In genomic region chr1:1291611-1292441, GRCh38 we compare ENCODE assay signal across 8 cellular contexts. TPM values are rescaled to one million over a fixed set of nuclear protein-coding genes. Genes with fewer than 3 reads are reported as not detected.
DNase-seq lines count a peak whose midpoint lies in the region; ATAC-seq and TF ChIP-seq lines count a peak whose summit lies in the region.

No MANE protein-coding gene starts in this region.

- TF ChIP-seq CTCF in suprapubic skin (IDR thresholded peaks at IDR 0.05), result peak; percentile 43 to 71

- no peak overlapping the region for H3K27ac ChIP-seq in suprapubic skin

- peaks cover 1% of the 10 kb centered on the region for H3K36me3 Mint-ChIP-seq in memory B cell

- no peaks in the 10 kb centered on the region for H3K9me3 ChIP-seq in suprapubic skin

- no peaks in the 10 kb centered on the region for H3K9me3 Mint-ChIP-seq in memory B cell

- peaks cover 11% of the 10 kb centered on the region for H3K4me1 Mint-ChIP-seq in memory B cell

- peaks cover 32% of the 10 kb centered on the region for H3K36me3 ChIP-seq in suprapubic skin

- no peak for TF ChIP-seq EP300 in suprapubic skin (IDR thresholded peaks at IDR 0.05)

- H3K4me3 ChIP-seq in suprapubic skin, result no peak overlapping the region

- peaks cover 11% of the 10 kb centered on the region for H3K27me3 ChIP-seq in suprapubic skin

- H3K27ac Mint-ChIP-seq in memory B cell, result peak overlapping the region; percentile 41

- no peak for TF ChIP-seq POLR2A in suprapubic skin (IDR thresholded peaks at IDR 0.05)

- peak; percentile 64 for DNase-seq in AG20443 (ENCODE audit: low spot score)
- DNase-seq in NCI-H345 (lab: John Stamatoyannopoulos, UW), result peak; percentile 80
- peak; percentile 76 for DNase-seq in activated CD4-positive, alpha-beta T cell treated with anti-CD3 and anti-CD28 coated beads for 48 hours
- DNase-seq in dermis blood vessel endothelial cell, result peak; percentile 83
- peak; percentile 70 to 73 for DNase-seq in memory B cell (ENCODE audit: low spot score in 2 of 2)
- DNase-seq in suprapubic skin (ENCODE audit: low spot score in 2 of 2), result no peak

- no peak overlapping the region for H3K4me3 Mint-ChIP-seq in memory B cell

- ATAC-seq in GM21423 (IDR thresholded peaks at IDR 0.05; ENCODE audit: unreplicated experiment) (peak; percentile 51), memory B cell (ENCODE audit: low read depth) (peak; percentile 95), GM19328 (IDR thresholded peaks at IDR 0.05; ENCODE audit: unreplicated experiment) (no peak)

- peaks cover 21% of the 10 kb centered on the region for H3K4me1 ChIP-seq in suprapubic skin

- 32% methylated on average over 5 of the region's 43 CpGs for WGBS in suprapubic skin

- H3K27me3 Mint-ChIP-seq in memory B cell, result peaks cover 2% of the 10 kb centered on the region

RNA-seq across cellular contexts. Expression of gene SCNN1D, which starts 11.6 kb away (rescaled TPM):
- 0.14 and 1.0 TPM in 2 replicates for total RNA-seq in dermis blood vessel endothelial cell
- 1 to 10 TPM; 1.5 to 4.7 (median 2.6) TPM for total RNA-seq in suprapubic skin

RNA-seq across cellular contexts. Expression of gene ACAP3, which starts 15.9 kb away (rescaled TPM):
- 16.8 and 30.6 TPM in 2 replicates for total RNA-seq in dermis blood vessel endothelial cell
- total RNA-seq in suprapubic skin, result 100 to 1,000 TPM; 112 to 309 (median 148) TPM

RNA-seq across cellular contexts. Expression of gene PUSL1, which starts 16.6 kb away (rescaled TPM):
- 11.1 and 13.7 TPM in 2 replicates for total RNA-seq in dermis blood vessel endothelial cell
- 10 to 100 TPM; 16.9 to 56.4 (median 36.4) TPM for total RNA-seq in suprapubic skin

RNA-seq across cellular contexts. Expression of gene UBE2J2, which starts 18.2 kb away (rescaled TPM):
- 57.3 and 62.1 TPM in 2 replicates for total RNA-seq in dermis blood vessel endothelial cell
- total RNA-seq in suprapubic skin, result 10 to 100 TPM; 30.2 to 70.0 (median 60.0) TPM

RNA-seq across cellular contexts. Expression of gene INTS11, which starts 32.6 kb away (rescaled TPM):
- total RNA-seq in dermis blood vessel endothelial cell (52.8 and 77.5 TPM in 2 replicates), suprapubic skin (100 to 1,000 TPM; 105 to 242 (median 151) TPM)

Comparison
In these comparisons a context has a peak if more than half of its experiments do, and no peak if none do; other contexts are left out.
1. DNase-seq: peak in AG20443 (single experiment), NCI-H345 (single experiment), activated CD4-positive, alpha-beta T cell treated with anti-CD3 and anti-CD28 coated beads for 48 hours (single experiment), dermis blood vessel endothelial cell (single experiment) and memory B cell (2 of 2); none in suprapubic skin (0 of 2).